Comparison of ENCODE assay signal across 15 cellular contexts in genomic region chr1:47235280-47235679, GRCh38. TPM values are rescaled to one million over a fixed set of nuclear protein-coding genes. Genes with fewer than 3 reads are reported as not detected.
DNase-seq lines count a peak whose midpoint lies in the region; ATAC-seq, FAIRE-seq and TF ChIP-seq lines count a peak whose summit lies in the region.
"Had no signal": no experiment of that assay in that cellular context is flagged by ENCODE, and none has a peak within 500 bp of the region (broad histone marks: within the 10 kb centered on the region; RNA-seq: fewer than 3 reads in every experiment).

No MANE protein-coding gene starts in this region.

- H3K9me1 ChIP-seq in K562 (ENCODE audit: control insufficient read depth, insufficient read depth, low read length): no peaks in the 10 kb centered on the region

- peaks cover 44 to 46% of the 10 kb centered on the region in 2 experiments for H3K4me1 ChIP-seq in K562 (replicated peaks in 1 of 2; ENCODE audit: control insufficient read depth in 2 of 2, insufficient read depth in 2 of 2, low read length in 2 of 2)

- CTCF ChIA-PET in K562 (lab: Yijun Ruan, JAX; ENCODE audit: low intra/inter-chr PET ratio): no interaction called here

- BruUV-seq in K562 (replicated peaks; lab: Mats Ljungman, UMichigan): no TSS peak

- no peaks in the 10 kb centered on the region for H4K20me1 ChIP-seq in K562 (replicated peaks; ENCODE audit: control insufficient read depth, insufficient read depth, low read length)

- H3K36me3 ChIP-seq in K562 (ENCODE audit: control insufficient read depth, insufficient read depth, low read length): no peaks in the 10 kb centered on the region

- no peak for TF ChIP-seq CTCF in K562 (IDR thresholded peaks at IDR 0.05 in 2 of 3, conservative IDR thresholded peaks at IDR 0.05 in 1 of 3; ENCODE audit: insufficient read depth in 2 of 3, low read depth in 1 of 3, low read length in 3 of 3)

- H3K9me3 ChIP-seq in K562 (replicated peaks; ENCODE audit: control insufficient read depth, insufficient read depth, low read depth, low read length): no peaks in the 10 kb centered on the region

- H3K9ac ChIP-seq in K562 (ENCODE audit: insufficient read depth in 1 of 2, low read depth in 2 of 2, low read length in 2 of 2): peak overlapping the region in 1 of 2 experiments; percentile 45; a peak in 2 of 4 replicates

- no peak overlapping the region for H2AFZ ChIP-seq in K562 (ENCODE audit: low read depth, low read length)

- H3K27me3 ChIP-seq in K562 (ENCODE audit: control insufficient read depth in 2 of 2, insufficient read depth in 2 of 2, low read length in 2 of 2): no peaks in the 10 kb centered on the region
- H3K27me3 ChIP-seq in layer of hippocampus (ENCODE audit: control insufficient read depth, insufficient read depth, low read length): peaks cover 22% of the 10 kb centered on the region

- intact Hi-C loops in K562 (cut with micrococcal nuclease): no loop called here
- intact Hi-C loops in posterior cingulate gyrus (cut with DNase I): no loop called here

- H3K4me2 ChIP-seq in K562 (ENCODE audit: insufficient read depth, low read length): no peak overlapping the region

- H3K4me3 ChIP-seq in K562: no peak overlapping the region

- POLR2A ChIA-PET in K562 (lab: Yijun Ruan, JAX): interaction anchor here (0.7 to 1.9 kb wide), 3 partner anchors 11 to 616 kb away, joined by 4 to 7 read pairs (median 5); no protein-coding TSS in a partner anchor

- no peak for ATAC-seq in K562
- ATAC-seq in esophagus mucosa: no peak
- ATAC-seq in GM21367 (IDR thresholded peaks at IDR 0.05; ENCODE audit: unreplicated experiment): no peak
- ATAC-seq: SK-N-SH treated with all-trans-retinoic acid at 6 μM for 48 hours had no signal

- peaks cover 17% of the 10 kb centered on the region for H3K79me2 ChIP-seq in K562 (ENCODE audit: control insufficient read depth, insufficient read depth, low read length)

- 81% methylated on average over 11 of the region's 19 CpGs for WGBS in K562 (ENCODE audit: insufficient coverage, low coverage, missing lambda C conversion rate)

- no peak overlapping the region for H3K27ac ChIP-seq in K562 (ENCODE audit: extremely low read depth, low read depth, low read length)
- peak overlapping the region; percentile 42 for H3K27ac ChIP-seq in layer of hippocampus (ENCODE audit: low read depth, low read length)

- DNase-seq in GDM1 (lab: John Stamatoyannopoulos, UW): peak; percentile 66
- DNase-seq in K562 (ENCODE audit: extremely low read depth in 1 of 4, low spot score in 3 of 4): no peak
- peak in 7 of 10 donors; percentile 13 to 88 (median 44) for DNase-seq in posterior cingulate gyrus
- no peak for DNase-seq in T-helper 9 cell
- DNase-seq in mesenteric fat pad (ENCODE audit: low spot score): no peak
- DNase-seq: activated T-cell treated with anti-CD3 and anti-CD28 coated beads for 4 hours; stimulated activated CD4-positive, alpha-beta T cell treated with anti-CD3 and anti-CD28 coated beads, Interleukin-15, amount 100 ng/mL, for 24 hours had no signal

- in situ Hi-C loops in K562 (cut with MboI): no loop called here

- no peak for TF ChIP-seq EP300 in K562 (IDR thresholded peaks at IDR 0.05; ENCODE audit: low read length)

- no peak for FAIRE-seq in K562 (lab: Jason Lieb, UNC)
- FAIRE-seq: colon, D721Med had no signal

- no peak for TF ChIP-seq POLR2A in K562 (conservative IDR thresholded peaks at IDR 0.05)

- TF ChIP-seq RAD21 in K562 (CRISPR knock-in tag; conservative IDR thresholded peaks at IDR 0.05 in 1 of 2, IDR thresholded peaks at IDR 0.05 in 1 of 2): no peak

TF ChIP-seq in K562, 482 proteins besides CTCF, POLR2A, EP300 and RAD21:
- TF ChIP-seq ZBTB7A (IDR thresholded peaks at IDR 0.05; ENCODE audit: borderline replicate concordance, control insufficient read depth, low read depth, low read length) (peak; percentile 48; the same call in 1 of the 2 replicates), NCOA4 (IDR thresholded peaks at IDR 0.05; ENCODE audit: partially characterized antibody) (no peak), ZBTB33 (CRISPR knock-in tag; IDR thresholded peaks at IDR 0.05) (peak; percentile 78), ZNF584 (CRISPR knock-in tag; IDR thresholded peaks at IDR 0.05; ENCODE audit: low read depth) (no peak), SMAD1 (IDR thresholded peaks at IDR 0.05; ENCODE audit: low read depth, low read length, partially characterized antibody) (no peak), CREB1 (IDR thresholded peaks at IDR 0.05) (no peak), CREB1 (CRISPR knock-in tag; IDR thresholded peaks at IDR 0.05) (no peak), ZNF24 (IDR thresholded peaks at IDR 0.05) (no peak), ZNF384 (IDR thresholded peaks at IDR 0.05; ENCODE audit: low read depth, low read length) (no peak), ARID2 (IDR thresholded peaks at IDR 0.05) (no peak)

RNA-seq across cellular contexts. Expression of gene TAL1, which starts 3.3 kb away (rescaled TPM):
- total RNA-seq in K562 (2011; cell fraction: chromatin; rRNA removed; ENCODE audit: low replicate concordance): 80.8 and 102 TPM in 2 replicates
- 96.7 and 104 TPM in 2 replicates for total RNA-seq in K562 (2011; cell fraction: nucleolus; rRNA removed)
- 105 and 124 TPM in 2 replicates for total RNA-seq in K562 (2011; cell fraction: nucleoplasm; rRNA removed)
- total RNA-seq in K562 (2014; rRNA removed) (59.7 and 103 TPM in 2 replicates), K562 (2014; rRNA removed; fragmentation: Illumina TruSeq; extraction: Trizol) (67.6 and 79.8 TPM in 2 replicates), K562 (2015; rRNA removed; fragmentation: Illumina TruSeq; extraction: Trizol) (63.5 and 68.1 TPM in 2 replicates), K562 (2021) (76.5 and 81.3 TPM in 2 replicates), esophagus mucosa (0.64 TPM), mesenteric fat pad (11.0 TPM)
- polyA plus RNA-seq in K562 (2011; rRNA removed) (51.1 and 53.3 TPM in 2 replicates), K562 (2014; fragmentation: Illumina TruSeq; extraction: Trizol) (72.3 and 106 TPM in 2 replicates), K562 (2014; fragmentation: Nextera tagmentation; extraction: Ambion mirVana) (10 to 100 TPM; 18.5 to 22.9 TPM), K562 (2014; rRNA removed) (42.7 and 49.5 TPM in 2 replicates)
- polyA plus RNA-seq in K562 (2011; cell fraction: cytosol; rRNA removed): 34.3 and 44.4 TPM in 2 replicates
- 78.7 and 92.4 TPM in 2 replicates for polyA plus RNA-seq in K562 (2011; cell fraction: nucleus; rRNA removed)
- polyA plus RNA-seq in K562 (2012): 53.0 and 55.6 TPM in 2 replicates
- 55.7 and 60.3 TPM in 2 replicates for polyA minus RNA-seq in K562 (2011; rRNA and poly(A)+ RNA removed)
- 37.3 and 64.4 TPM in 2 replicates for polyA minus RNA-seq in K562 (2011; cell fraction: cytosol; rRNA and poly(A)+ RNA removed)
- 55.6 and 91.2 TPM in 2 replicates for polyA minus RNA-seq in K562 (2011; cell fraction: nucleus; rRNA and poly(A)+ RNA removed)
- polyA plus RNA-seq: AG04450, neural cell had no signal

RNA-seq across cellular contexts. Expression of gene PDZK1IP1, which starts 45.4 kb away (rescaled TPM):
- 0.74 and 1.0 TPM in 2 replicates for total RNA-seq in K562 (2011; cell fraction: chromatin; rRNA removed; ENCODE audit: low replicate concordance)
- total RNA-seq in K562 (2011; cell fraction: nucleolus; rRNA removed): 0.92 and 1.2 TPM in 2 replicates
- 1.1 and 1.2 TPM in 2 replicates for total RNA-seq in K562 (2011; cell fraction: nucleoplasm; rRNA removed)
- total RNA-seq in K562 (2014; rRNA removed) (0.33 and 0.59 TPM in 2 replicates), K562 (2014; rRNA removed; fragmentation: Illumina TruSeq; extraction: Trizol) (not detected in 2 replicates), K562 (2015; rRNA removed; fragmentation: Illumina TruSeq; extraction: Trizol) (not detected in 2 replicates), K562 (2021) (0.33 and 0.49 TPM in 2 replicates), esophagus mucosa (273 TPM), mesenteric fat pad (2.8 TPM)
- polyA plus RNA-seq in K562 (2011; rRNA removed) (0.17 and 0.64 TPM in 2 replicates), K562 (2014; fragmentation: Illumina TruSeq; extraction: Trizol) (0.32 and 0.68 TPM in 2 replicates), K562 (2014; fragmentation: Nextera tagmentation; extraction: Ambion mirVana) (under 1 TPM; 0.45 to 0.55 TPM), K562 (2014; rRNA removed) (0.32 and 0.53 TPM in 2 replicates)
- 0.68 and 1.0 TPM in 2 replicates for polyA plus RNA-seq in K562 (2011; cell fraction: cytosol; rRNA removed)
- polyA plus RNA-seq in K562 (2011; cell fraction: nucleus; rRNA removed): 0.73 and 1.3 TPM in 2 replicates
- polyA plus RNA-seq in K562 (2012): 0.48 and 0.66 TPM in 2 replicates
- polyA minus RNA-seq in K562 (2011; rRNA and poly(A)+ RNA removed): not detected in 2 replicates
- polyA minus RNA-seq in K562 (2011; cell fraction: cytosol; rRNA and poly(A)+ RNA removed): not detected in 2 replicates
- polyA minus RNA-seq in K562 (2011; cell fraction: nucleus; rRNA and poly(A)+ RNA removed): not detected in 2 replicates
- polyA plus RNA-seq: AG04450, neural cell had no signal

Comparison
In these comparisons a context has a peak if more than half of its experiments do, and no peak if none do; other contexts are left out.
1. DNase-seq: peak in GDM1 (single experiment) and posterior cingulate gyrus (7 of 10); none in K562 (0 of 4), T-helper 9 cell (single experiment) and mesenteric fat pad (single experiment).
2. RNA of gene PDZK1IP1, which starts 45.4 kb away (total RNA-seq): 273 TPM in esophagus mucosa (single experiment); 2.8 TPM in mesenteric fat pad (single experiment) and 0.33 to 1.2 TPM in K562; every median in the first group is over 10 times any median in the second.